Comparison of ENCODE assay signal across 8 cellular contexts in genomic region chr12:53102883-53103807, GRCh38. TPM values are rescaled to one million over a fixed set of nuclear protein-coding genes. Genes with fewer than 3 reads are reported as not detected.
DNase-seq lines count a peak whose midpoint lies in the region; ATAC-seq and TF ChIP-seq lines count a peak whose summit lies in the region.

SOAT2 (plus strand) TSS chr12:53103486; CDS start chr12:53103578, 92 bp downstream.

- no peak within 1 kb of the TSS for H4K5ac ChIP-seq in mesendoderm (ENCODE audit: low read length)

- no peak within 1 kb of the TSS for H2BK5ac ChIP-seq in mesendoderm (ENCODE audit: low read length)

- H2BK120ac ChIP-seq in mesendoderm (ENCODE audit: low read depth, low read length): no peak within 1 kb of the TSS

- no peak within 1 kb of the TSS for H3K4me2 ChIP-seq in DND-41 (ENCODE audit: insufficient read depth, low read length)
- H3K4me2 ChIP-seq in mesendoderm (ENCODE audit: low read length): no peak within 1 kb of the TSS

- no peaks in the 10 kb centered on the region for H3K9me3 Mint-ChIP-seq in activated CD8-positive, alpha-beta T cell treated with anti-CD3 and anti-CD28 coated beads, Interleukin-2, amount 10 ng/mL, durations not matched to agents 7 days and 5 days (ENCODE audit: insufficient read depth)
- H3K9me3 Mint-ChIP-seq in memory B cell: no peaks in the 10 kb centered on the region

- no peaks in the 10 kb centered on the region for H3K79me2 ChIP-seq in DND-41 (ENCODE audit: insufficient read depth, low read length)
- H3K79me2 ChIP-seq in mesendoderm (ENCODE audit: control insufficient read depth, insufficient read depth, low read length): no peaks in the 10 kb centered on the region

- no peaks in the 10 kb centered on the region for H3K36me3 ChIP-seq in DND-41 (ENCODE audit: insufficient read depth, low read length)
- no peaks in the 10 kb centered on the region for H3K36me3 ChIP-seq in mesendoderm (ENCODE audit: control insufficient read depth, insufficient read depth, low read length)

- ATAC-seq in DND-41 (ENCODE audit: insufficient read depth, low read depth): peak; percentile 71
- peak; percentile 53 for ATAC-seq in HG03066 (IDR thresholded peaks at IDR 0.05; ENCODE audit: low read depth, unreplicated experiment)
- ATAC-seq in activated CD8-positive, alpha-beta T cell treated with anti-CD3 and anti-CD28 coated beads, Interleukin-2, amount 10 ng/mL, durations not matched to agents 7 days and 5 days: peak; percentile 85
- peak; percentile 64 for ATAC-seq in memory B cell (ENCODE audit: low read depth)
- no peak for ATAC-seq in HG02642 (IDR thresholded peaks at IDR 0.05; ENCODE audit: poor library complexity, unreplicated experiment)

- no peak within 1 kb of the TSS for H2AK5ac ChIP-seq in mesendoderm (ENCODE audit: low read length)

- H2BK15ac ChIP-seq in mesendoderm (replicated peaks; ENCODE audit: low read depth): no peak within 1 kb of the TSS

- H3K56ac ChIP-seq in mesendoderm (ENCODE audit: low read length): no peak within 1 kb of the TSS

- H3K18ac ChIP-seq in mesendoderm (ENCODE audit: low read length): no peak within 1 kb of the TSS

- POLR2A ChIA-PET in activated CD8-positive, alpha-beta T cell treated with anti-CD3 and anti-CD28 coated beads, Interleukin-2, amount 10 ng/mL, durations not matched to agents 7 days and 5 days (lab: Charles Lee): interaction anchor here (0.8 to 2.5 kb wide), 12 partner anchors 24 to 398 kb away, joined by 3 to 20 read pairs (median 4); partner anchors contain the start of genes AAAS, CSAD, SPRYD3 and TARBP2

- no peak within 1 kb of the TSS for H3K4ac ChIP-seq in mesendoderm (ENCODE audit: low read depth, low read length)

- H3K4me1 ChIP-seq in DND-41 (ENCODE audit: insufficient read depth, low read length) (peaks cover 7% of the 10 kb centered on the region), mesendoderm (ENCODE audit: control insufficient read depth, low read depth, low read length) (peaks cover 10% of the 10 kb centered on the region)

- H3K27ac Mint-ChIP-seq in activated CD8-positive, alpha-beta T cell treated with anti-CD3 and anti-CD28 coated beads, Interleukin-2, amount 10 ng/mL, durations not matched to agents 7 days and 5 days: peak within 1 kb of the TSS; percentile 89
- no peak within 1 kb of the TSS for H3K27ac Mint-ChIP-seq in memory B cell

- CTCF ChIA-PET in activated CD8-positive, alpha-beta T cell treated with anti-CD3 and anti-CD28 coated beads, Interleukin-2, amount 10 ng/mL, durations not matched to agents 7 days and 5 days (lab: Charles Lee): interaction anchor here (0.6 to 8.0 kb wide), 25 partner anchors 8 to 249 kb away, joined by 3 to 295 read pairs (median 4); partner anchors contain the start of genes AAAS, CSAD, ESPL1 and SPRYD3

- H4K20me1 ChIP-seq in DND-41 (ENCODE audit: insufficient read depth, low read length): peaks cover 7% of the 10 kb centered on the region; the same call in 1 of the 2 replicates

- peaks cover 13% of the 10 kb centered on the region for H3K36me3 Mint-ChIP-seq in activated CD8-positive, alpha-beta T cell treated with anti-CD3 and anti-CD28 coated beads, Interleukin-2, amount 10 ng/mL, durations not matched to agents 7 days and 5 days (ENCODE audit: low read depth)
- no peaks in the 10 kb centered on the region for H3K36me3 Mint-ChIP-seq in memory B cell

- H3K9ac ChIP-seq in DND-41 (ENCODE audit: low read depth, low read length) (no peak within 1 kb of the TSS), mesendoderm (ENCODE audit: low read length) (no peak within 1 kb of the TSS)

- H3K27me3 Mint-ChIP-seq in activated CD8-positive, alpha-beta T cell treated with anti-CD3 and anti-CD28 coated beads, Interleukin-2, amount 10 ng/mL, durations not matched to agents 7 days and 5 days (ENCODE audit: low read depth): no peaks in the 10 kb centered on the region
- no peaks in the 10 kb centered on the region for H3K27me3 Mint-ChIP-seq in memory B cell

- H3K27ac ChIP-seq in DND-41 (ENCODE audit: low read length): no peak within 1 kb of the TSS
- H3K27ac ChIP-seq in mesendoderm (ENCODE audit: low read depth, low read length): no peak within 1 kb of the TSS

- H3K4me3 Mint-ChIP-seq in activated CD8-positive, alpha-beta T cell treated with anti-CD3 and anti-CD28 coated beads, Interleukin-2, amount 10 ng/mL, durations not matched to agents 7 days and 5 days: peak within 1 kb of the TSS; percentile 58
- H3K4me3 Mint-ChIP-seq in memory B cell: no peak within 1 kb of the TSS

- no peak for TF ChIP-seq CTCF in DND-41 (IDR thresholded peaks at IDR 0.05; ENCODE audit: borderline replicate concordance, extremely low read depth, low read length, poor library complexity, severe bottlenecking)

- H3K9me3 ChIP-seq in DND-41 (ENCODE audit: insufficient read depth, low read length, severe bottlenecking): no peaks in the 10 kb centered on the region

- H3K27me3 ChIP-seq in DND-41 (ENCODE audit: insufficient read depth, low read length, poor library complexity): peaks cover 12% of the 10 kb centered on the region
- H3K27me3 ChIP-seq in mesendoderm (ENCODE audit: insufficient read depth, low read length, poor library complexity): no peaks in the 10 kb centered on the region

- DNase-seq in DND-41: peak; percentile 51
- peak; percentile 87 for DNase-seq in activated CD8-positive, alpha-beta T cell treated with anti-CD3 and anti-CD28 coated beads, Interleukin-2, amount 10 ng/mL, durations not matched to agents 7 days and 5 days
- no peak for DNase-seq in memory B cell (ENCODE audit: low spot score in 2 of 2)
- no peak for DNase-seq in germinal center (ENCODE audit: low spot score)
- DNase-seq in mesendoderm: no peak
- DNase-seq in posterior vena cava (ENCODE audit: low spot score): no peak

- no CpG with 5 or more reads among the region's 23 CpGs for WGBS in mesendoderm (ENCODE audit: extremely low coverage, insufficient coverage, low lambda C conversion rate)

- no peak within 1 kb of the TSS for H3K23ac ChIP-seq in mesendoderm (ENCODE audit: low read length)

- intact Hi-C loops in posterior vena cava (cut with DNase I): loop anchor here (5.0 kb wide), 1 partner anchor 36 kb away; no protein-coding TSS in a partner anchor

- H3K79me1 ChIP-seq in mesendoderm (ENCODE audit: low read length): no peaks in the 10 kb centered on the region

- H3K4me3 ChIP-seq in DND-41 (ENCODE audit: low read depth in 1 of 2, low read length in 2 of 2): no peak within 1 kb of the TSS
- H3K4me3 ChIP-seq in mesendoderm (ENCODE audit: low read length): no peak within 1 kb of the TSS

- peaks cover 74% of the 10 kb centered on the region for H3K4me1 Mint-ChIP-seq in activated CD8-positive, alpha-beta T cell treated with anti-CD3 and anti-CD28 coated beads, Interleukin-2, amount 10 ng/mL, durations not matched to agents 7 days and 5 days (ENCODE audit: low read depth)
- peaks cover 31% of the 10 kb centered on the region for H3K4me1 Mint-ChIP-seq in memory B cell

- H2AFZ ChIP-seq in DND-41 (ENCODE audit: low read depth, low read length): no peak within 1 kb of the TSS

- no peak within 1 kb of the TSS for H4K8ac ChIP-seq in mesendoderm (ENCODE audit: low read depth, low read length)

RNA-seq across cellular contexts. Expression of gene SOAT2, which starts in this region (rescaled TPM):
- 10 to 100 TPM; 10.8 to 13.3 TPM for total RNA-seq in activated CD8-positive, alpha-beta T cell treated with anti-CD3 and anti-CD28 coated beads, Interleukin-2, amount 10 ng/mL, durations not matched to agents 7 days and 5 days
- polyA plus RNA-seq in mesendoderm (2013, experiment 1 of 2): not detected
- polyA plus RNA-seq in mesendoderm (2013, experiment 2 of 2): 0.01 TPM
- total RNA-seq in posterior vena cava: under 1 TPM; 0.32 to 0.90 TPM

Comparison
In these comparisons a context has a peak if more than half of its experiments do, and no peak if none do; other contexts are left out.
1. RNA of gene SOAT2 (total RNA-seq): 10.8 to 13.3 TPM in activated CD8-positive, alpha-beta T cell treated with anti-CD3 and anti-CD28 coated beads, Interleukin-2, amount 10 ng/mL, durations not matched to agents 7 days and 5 days; 0.32 to 0.90 TPM in posterior vena cava; every median in the first group is over 4 times any median in the second.
2. DNase-seq: peak in DND-41 (single experiment) and activated CD8-positive, alpha-beta T cell treated with anti-CD3 and anti-CD28 coated beads, Interleukin-2, amount 10 ng/mL, durations not matched to agents 7 days and 5 days (single experiment); none in memory B cell (0 of 2), germinal center (single experiment), mesendoderm (single experiment) and posterior vena cava (single experiment).